1 cellular context compared by ENCODE assay signal in the genomic region with DNA sequence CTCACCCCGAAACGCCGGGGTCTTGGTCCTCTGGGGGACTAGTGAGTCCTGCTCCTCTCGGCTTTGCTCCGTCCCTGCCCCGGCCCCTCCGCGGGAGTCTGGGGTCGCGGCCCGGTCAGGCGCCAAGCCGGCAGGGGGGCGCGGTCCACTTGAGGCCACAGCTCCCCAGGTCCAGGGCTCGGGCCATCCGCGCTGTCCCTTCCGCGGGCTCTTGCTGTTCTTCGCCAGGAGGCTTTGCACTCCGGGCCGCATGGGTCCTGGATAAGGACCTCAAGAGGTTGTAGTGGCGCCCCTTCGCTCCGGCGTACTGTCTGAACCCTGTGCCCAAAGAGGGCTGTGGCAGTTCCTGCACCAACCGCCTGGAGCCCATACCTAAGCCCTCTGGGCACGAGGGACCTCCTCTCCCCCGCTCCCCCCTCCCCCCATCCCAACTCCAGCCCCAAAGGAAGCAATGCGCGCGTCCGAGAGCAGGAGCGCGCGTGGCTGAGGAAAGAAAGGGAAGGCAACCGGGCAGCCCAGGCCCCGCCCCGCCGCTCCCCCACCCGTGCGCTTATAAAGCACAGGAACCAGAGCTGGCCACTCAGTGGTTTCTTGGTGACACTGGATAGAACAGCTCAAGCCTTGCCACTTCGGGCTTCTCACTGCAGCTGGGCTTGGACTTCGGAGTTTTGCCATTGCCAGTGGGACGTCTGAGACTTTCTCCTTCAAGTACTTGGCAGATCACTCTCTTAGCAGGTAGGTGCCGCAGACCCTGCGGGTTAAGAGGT.
TF ChIP-seq lines count a peak whose summit lies in the region.

A gene with protein sequence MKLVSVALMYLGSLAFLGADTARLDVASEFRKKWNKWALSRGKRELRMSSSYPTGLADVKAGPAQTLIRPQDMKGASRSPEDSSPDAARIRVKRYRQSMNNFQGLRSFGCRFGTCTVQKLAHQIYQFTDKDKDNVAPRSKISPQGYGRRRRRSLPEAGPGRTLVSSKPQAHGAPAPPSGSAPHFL (plus strand): TSS at position 579 of the 767 bp plus-strand sequence. CDS start 628 bp downstream, outside the sequence.

TF ChIP-seq in HepG2, 621 proteins besides CTCF, POLR2A, EP300 and RAD21 (continued from another document and continues in another):
- peak; percentile 87 for TF ChIP-seq ZNF281 (CRISPR knock-in tag; IDR thresholded peaks at IDR 0.05; ENCODE audit: borderline replicate concordance)
- TF ChIP-seq ZNF18 (CRISPR knock-in tag; IDR thresholded peaks at IDR 0.05; ENCODE audit: insufficient replicate concordance): peak; percentile 85
- TF ChIP-seq RXRB (CRISPR knock-in tag; IDR thresholded peaks at IDR 0.05; ENCODE audit: borderline replicate concordance): peak; percentile 76; the same call in 1 of the 2 replicates
- no peak for TF ChIP-seq ZNF556 (CRISPR knock-in tag; IDR thresholded peaks at IDR 0.05; ENCODE audit: borderline replicate concordance)
- no peak for TF ChIP-seq PHB2 (IDR thresholded peaks at IDR 0.05; ENCODE audit: partially characterized antibody)
- no peak for TF ChIP-seq CHCHD3 (CRISPR knock-in tag; IDR thresholded peaks at IDR 0.05)
- no peak for TF ChIP-seq ZNF572 (CRISPR knock-in tag; IDR thresholded peaks at IDR 0.05)
- TF ChIP-seq, protein P1, sequence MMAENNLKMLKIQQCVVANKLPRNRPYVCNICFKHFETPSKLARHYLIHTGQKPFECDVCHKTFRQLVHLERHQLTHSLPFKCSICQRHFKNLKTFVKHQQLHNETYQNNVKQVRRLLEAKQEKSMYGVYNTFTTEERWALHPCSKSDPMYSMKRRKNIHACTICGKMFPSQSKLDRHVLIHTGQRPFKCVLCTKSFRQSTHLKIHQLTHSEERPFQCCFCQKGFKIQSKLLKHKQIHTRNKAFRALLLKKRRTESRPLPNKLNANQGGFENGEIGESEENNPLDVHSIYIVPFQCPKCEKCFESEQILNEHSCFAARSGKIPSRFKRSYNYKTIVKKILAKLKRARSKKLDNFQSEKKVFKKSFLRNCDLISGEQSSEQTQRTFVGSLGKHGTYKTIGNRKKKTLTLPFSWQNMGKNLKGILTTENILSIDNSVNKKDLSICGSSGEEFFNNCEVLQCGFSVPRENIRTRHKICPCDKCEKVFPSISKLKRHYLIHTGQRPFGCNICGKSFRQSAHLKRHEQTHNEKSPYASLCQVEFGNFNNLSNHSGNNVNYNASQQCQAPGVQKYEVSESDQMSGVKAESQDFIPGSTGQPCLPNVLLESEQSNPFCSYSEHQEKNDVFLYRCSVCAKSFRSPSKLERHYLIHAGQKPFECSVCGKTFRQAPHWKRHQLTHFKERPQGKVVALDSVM (CRISPR knock-in tag; IDR thresholded peaks at IDR 0.05): no peak
- no peak for TF ChIP-seq SRY (CRISPR knock-in tag; IDR thresholded peaks at IDR 0.05)
- TF ChIP-seq ZGPAT (CRISPR knock-in tag; IDR thresholded peaks at IDR 0.05): peak; percentile 80
- TF ChIP-seq GTF2F1 (IDR thresholded peaks at IDR 0.05; ENCODE audit: low read length): peak; percentile 97
- no peak for TF ChIP-seq TCF7 (IDR thresholded peaks at IDR 0.05; ENCODE audit: low read depth)
- peak; percentile 17; the same call in 1 of the 2 replicates for TF ChIP-seq FOXO1 (CRISPR knock-in tag; IDR thresholded peaks at IDR 0.05)
- TF ChIP-seq BRD4 (CRISPR knock-in tag; IDR thresholded peaks at IDR 0.05): peak; percentile 10; the same call in 1 of the 2 replicates
- TF ChIP-seq ADNP (CRISPR knock-in tag; IDR thresholded peaks at IDR 0.05): no peak
- no peak for TF ChIP-seq TOE1 (CRISPR knock-in tag; IDR thresholded peaks at IDR 0.05)
- no peak for TF ChIP-seq NFAT5 (CRISPR knock-in tag; IDR thresholded peaks at IDR 0.05)
- TF ChIP-seq FOXA3 (CRISPR knock-in tag; IDR thresholded peaks at IDR 0.05): peak; percentile 14; the same call in 1 of the 2 replicates
- TF ChIP-seq, protein P2, sequence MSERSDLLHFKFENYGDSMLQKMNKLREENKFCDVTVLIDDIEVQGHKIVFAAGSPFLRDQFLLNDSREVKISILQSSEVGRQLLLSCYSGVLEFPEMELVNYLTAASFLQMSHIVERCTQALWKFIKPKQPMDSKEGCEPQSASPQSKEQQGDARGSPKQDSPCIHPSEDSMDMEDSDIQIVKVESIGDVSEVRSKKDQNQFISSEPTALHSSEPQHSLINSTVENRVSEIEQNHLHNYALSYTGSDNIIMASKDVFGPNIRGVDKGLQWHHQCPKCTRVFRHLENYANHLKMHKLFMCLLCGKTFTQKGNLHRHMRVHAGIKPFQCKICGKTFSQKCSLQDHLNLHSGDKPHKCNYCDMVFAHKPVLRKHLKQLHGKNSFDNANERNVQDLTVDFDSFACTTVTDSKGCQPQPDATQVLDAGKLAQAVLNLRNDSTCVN (CRISPR knock-in tag; IDR thresholded peaks at IDR 0.05; ENCODE audit: borderline replicate concordance): peak; percentile 48; the same call in 1 of the 2 replicates
- TF ChIP-seq ZNF543 (CRISPR knock-in tag; IDR thresholded peaks at IDR 0.05): no peak
- TF ChIP-seq MEIS1 (CRISPR knock-in tag; IDR thresholded peaks at IDR 0.05; ENCODE audit: borderline replicate concordance): no peak
- peak; percentile 33; the same call in 1 of the 2 replicates for TF ChIP-seq MIER3 (CRISPR knock-in tag; IDR thresholded peaks at IDR 0.05; ENCODE audit: borderline replicate concordance)
- TF ChIP-seq UBTF (CRISPR knock-in tag; IDR thresholded peaks at IDR 0.05): peak; percentile 89
- TF ChIP-seq, protein P3, sequence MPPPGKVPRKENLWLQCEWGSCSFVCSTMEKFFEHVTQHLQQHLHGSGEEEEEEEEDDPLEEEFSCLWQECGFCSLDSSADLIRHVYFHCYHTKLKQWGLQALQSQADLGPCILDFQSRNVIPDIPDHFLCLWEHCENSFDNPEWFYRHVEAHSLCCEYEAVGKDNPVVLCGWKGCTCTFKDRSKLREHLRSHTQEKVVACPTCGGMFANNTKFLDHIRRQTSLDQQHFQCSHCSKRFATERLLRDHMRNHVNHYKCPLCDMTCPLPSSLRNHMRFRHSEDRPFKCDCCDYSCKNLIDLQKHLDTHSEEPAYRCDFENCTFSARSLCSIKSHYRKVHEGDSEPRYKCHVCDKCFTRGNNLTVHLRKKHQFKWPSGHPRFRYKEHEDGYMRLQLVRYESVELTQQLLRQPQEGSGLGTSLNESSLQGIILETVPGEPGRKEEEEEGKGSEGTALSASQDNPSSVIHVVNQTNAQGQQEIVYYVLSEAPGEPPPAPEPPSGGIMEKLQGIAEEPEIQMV (CRISPR knock-in tag; IDR thresholded peaks at IDR 0.05; ENCODE audit: low read depth): no peak
- TF ChIP-seq U2AF2 (IDR thresholded peaks at IDR 0.05; ENCODE audit: low read depth, low read length): no peak
- TF ChIP-seq PHF8 (CRISPR knock-in tag; IDR thresholded peaks at IDR 0.05): peak; percentile 78
- TF ChIP-seq RBAK (CRISPR knock-in tag; IDR thresholded peaks at IDR 0.05): no peak
- TF ChIP-seq RFXANK (CRISPR knock-in tag; IDR thresholded peaks at IDR 0.05): 0 out of 2 replicates have a peak, but pooled peaks have one; percentile 38
- TF ChIP-seq SATB2 (CRISPR knock-in tag; IDR thresholded peaks at IDR 0.05): peak; percentile 87; the same call in 1 of the 2 replicates
